In genomic region chrX:20382518-20383291, GRCh38 we compare ENCODE assay signal across 1 cellular context.
TF ChIP-seq lines count a peak whose summit lies in the region.

No MANE protein-coding gene starts in this region.

TF ChIP-seq in WTC11, 78 proteins besides CTCF, POLR2A, EP300 and RAD21 (continued from another document):
- TF ChIP-seq, protein P1, sequence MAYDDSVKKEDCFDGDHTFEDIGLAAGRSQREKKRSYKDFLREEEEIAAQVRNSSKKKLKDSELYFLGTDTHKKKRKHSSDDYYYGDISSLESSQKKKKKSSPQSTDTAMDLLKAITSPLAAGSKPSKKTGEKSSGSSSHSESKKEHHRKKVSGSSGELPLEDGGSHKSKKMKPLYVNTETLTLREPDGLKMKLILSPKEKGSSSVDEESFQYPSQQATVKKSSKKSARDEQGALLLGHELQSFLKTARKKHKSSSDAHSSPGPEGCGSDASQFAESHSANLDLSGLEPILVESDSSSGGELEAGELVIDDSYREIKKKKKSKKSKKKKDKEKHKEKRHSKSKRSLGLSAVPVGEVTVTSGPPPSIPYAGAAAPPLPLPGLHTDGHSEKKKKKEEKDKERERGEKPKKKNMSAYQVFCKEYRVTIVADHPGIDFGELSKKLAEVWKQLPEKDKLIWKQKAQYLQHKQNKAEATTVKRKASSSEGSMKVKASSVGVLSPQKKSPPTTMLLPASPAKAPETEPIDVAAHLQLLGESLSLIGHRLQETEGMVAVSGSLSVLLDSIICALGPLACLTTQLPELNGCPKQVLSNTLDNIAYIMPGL (CRISPR knock-in tag; IDR thresholded peaks at IDR 0.05) = no peak
- TF ChIP-seq SMAD4 (CRISPR knock-in tag; IDR thresholded peaks at IDR 0.05) = no peak
- TF ChIP-seq ZNF396 (CRISPR knock-in tag; IDR thresholded peaks at IDR 0.05; ENCODE audit: borderline replicate concordance) = no peak
